In the genomic region with DNA sequence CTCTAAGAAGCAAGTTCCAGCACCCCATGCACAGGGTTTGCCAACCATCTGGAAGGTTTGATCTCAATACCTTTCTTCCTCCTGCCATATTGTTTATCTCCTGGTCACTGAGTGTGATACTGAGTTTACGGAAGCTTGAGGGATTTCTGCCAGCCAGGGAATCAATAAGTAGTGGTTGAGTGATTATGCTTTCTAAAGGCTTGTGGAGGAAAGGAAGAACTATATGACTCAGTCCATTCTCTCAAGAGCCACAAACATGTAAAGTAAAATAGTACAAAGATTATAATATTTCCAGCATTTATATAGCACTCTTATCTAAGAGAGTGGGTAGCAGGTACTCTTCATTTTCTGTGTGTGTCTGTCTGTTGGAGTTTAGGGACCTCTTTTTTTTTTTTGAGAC, we compare ENCODE assay signal across 24 cellular contexts.
"Had no signal": no experiment of that assay in that cellular context is flagged by ENCODE, and none has a peak within 500 bp of the region (broad histone marks: within the 10 kb centered on the region; RNA-seq: fewer than 3 reads in every experiment).

No MANE protein-coding gene starts in this region.

- DNase-seq: cortex of kidney; effector memory CD8-positive, alpha-beta T cell; erythroblast; esophagus squamous epithelium; foreskin melanocyte; glutamatergic neuron; heart right ventricle; left cardiac atrium; left lung; mesenchymal stem cell; mucosa of descending colon; naive thymus-derived CD4-positive, alpha-beta T cell; nucleus accumbens; ovary; right lobe of liver; stimulated activated CD4-positive, alpha-beta T cell treated with anti-CD3 and anti-CD28 coated beads, Interleukin-12 subunit alpha, Interleukin-12 subunit beta, amount 100 ng/mL, for 4 hours; stimulated activated CD4-positive, alpha-beta T cell treated with anti-CD3 and anti-CD28 coated beads, Interleukin-1b, Interleukin-23, amount 100 ng/mL, for 48 hours; stimulated activated CD4-positive, alpha-beta T cell treated with anti-CD3 and anti-CD28 coated beads, Interleukin-4, amount 100 ng/mL, for 1 hour; stimulated activated CD8-positive, alpha-beta memory T cell treated with anti-CD3 and anti-CD28 coated beads, Interleukin-4, amount 100 ng/mL, for 48 hours; stimulated activated naive CD4-positive, alpha-beta T cell; stimulated activated naive CD8-positive, alpha-beta T cell treated with anti-CD3 and anti-CD28 coated beads, Interleukin-15, amount 100 ng/mL, for 72 hours; transverse colon; upper lobe of right lung; uterus had no signal
